In genomic region chr2:151410485-151410833, GRCh38 we compare ENCODE assay signal across 8 cellular contexts. TPM values are rescaled to one million over a fixed set of nuclear protein-coding genes. Genes with fewer than 3 reads are reported as not detected.
DNase-seq lines count a peak whose midpoint lies in the region; ATAC-seq and TF ChIP-seq lines count a peak whose summit lies in the region.

No MANE protein-coding gene starts in this region.

- H3K27ac Mint-ChIP-seq in brain: peak overlapping the region; percentile 90 to 96 (median 95)

- DNase-seq in Daoy (ENCODE audit: low read depth) (peak; percentile 36), T-helper 2 cell (peak in 4 of 5 experiments; percentile 19 to 60 (median 32)), kidney tubule cell (ENCODE audit: low spot score) (peak; percentile 43)
- peak; percentile 11 to 29 for DNase-seq in stimulated activated CD4-positive, alpha-beta T cell treated with anti-CD3 and anti-CD28 coated beads, Interleukin-4, amount 100 ng/mL, for 48 hours (ENCODE audit: low read depth in 2 of 2)

- no peak for TF ChIP-seq CTCF in brain (conservative IDR thresholded peaks at IDR 0.05)

- H3K9me3 Mint-ChIP-seq in brain: peaks cover 0 to 8% (median 0%) of the 10 kb centered on the region in 5 experiments

- ATAC-seq in GM21447 (IDR thresholded peaks at IDR 0.05; ENCODE audit: unreplicated experiment) (peak; percentile 35), HG03039 (IDR thresholded peaks at IDR 0.05; ENCODE audit: unreplicated experiment) (no peak)

- H3K4me3 ChIP-seq in HUES6 (ENCODE audit: low read depth, low read length): peak overlapping the region; percentile 96

- H3K36me3 ChIP-seq in HUES6 (ENCODE audit: control insufficient read depth, insufficient read depth, low read length): peaks cover 39% of the 10 kb centered on the region

- peak overlapping the region; percentile 97 for H3K9ac ChIP-seq in HUES6 (ENCODE audit: low read length)

- H3K9me3 ChIP-seq in HUES6 (ENCODE audit: control insufficient read depth, insufficient read depth, low read depth, low read length): no peaks in the 10 kb centered on the region

- H3K4me3 Mint-ChIP-seq in brain: peak overlapping the region; percentile 97 to 99 (median 97)

- H3K27ac ChIP-seq in HUES6 (ENCODE audit: low read depth, low read length): peak overlapping the region; percentile 93

- peaks cover 29% of the 10 kb centered on the region for H3K4me1 Mint-ChIP-seq in brain

- H3K4me1 ChIP-seq in HUES6 (ENCODE audit: control insufficient read depth, insufficient read depth, low read length): 0 out of 2 replicates have a peak, but pooled peaks cover 2% of the 10 kb centered on the region

- peaks cover 12% of the 10 kb centered on the region for H3K27me3 Mint-ChIP-seq in brain

- H3K36me3 Mint-ChIP-seq in brain: peaks cover 38% of the 10 kb centered on the region

- H3K27me3 ChIP-seq in HUES6 (ENCODE audit: control insufficient read depth, insufficient read depth, low read length): no peaks in the 10 kb centered on the region

RNA-seq across cellular contexts. Expression of gene RIF1, which starts 0.8 kb away (rescaled TPM):
- 45.9 and 56.1 TPM in 2 replicates for total RNA-seq in Daoy (2014; rRNA removed; shearing (Covaris generic))
- 3.3 TPM for polyA plus RNA-seq in brain (ENCODE audit: insufficient read depth, low read depth, low replicate concordance)

RNA-seq across cellular contexts. Expression of gene TNFAIP6, which starts 53.1 kb away (rescaled TPM):
- total RNA-seq in Daoy (2014; rRNA removed; shearing (Covaris generic)): 2.4 and 3.2 TPM in 2 replicates
- 0.85 TPM for polyA plus RNA-seq in brain (ENCODE audit: insufficient read depth, low read depth, low replicate concordance)
